Comparison of ENCODE assay signal across 9 cellular contexts in the genomic region with DNA sequence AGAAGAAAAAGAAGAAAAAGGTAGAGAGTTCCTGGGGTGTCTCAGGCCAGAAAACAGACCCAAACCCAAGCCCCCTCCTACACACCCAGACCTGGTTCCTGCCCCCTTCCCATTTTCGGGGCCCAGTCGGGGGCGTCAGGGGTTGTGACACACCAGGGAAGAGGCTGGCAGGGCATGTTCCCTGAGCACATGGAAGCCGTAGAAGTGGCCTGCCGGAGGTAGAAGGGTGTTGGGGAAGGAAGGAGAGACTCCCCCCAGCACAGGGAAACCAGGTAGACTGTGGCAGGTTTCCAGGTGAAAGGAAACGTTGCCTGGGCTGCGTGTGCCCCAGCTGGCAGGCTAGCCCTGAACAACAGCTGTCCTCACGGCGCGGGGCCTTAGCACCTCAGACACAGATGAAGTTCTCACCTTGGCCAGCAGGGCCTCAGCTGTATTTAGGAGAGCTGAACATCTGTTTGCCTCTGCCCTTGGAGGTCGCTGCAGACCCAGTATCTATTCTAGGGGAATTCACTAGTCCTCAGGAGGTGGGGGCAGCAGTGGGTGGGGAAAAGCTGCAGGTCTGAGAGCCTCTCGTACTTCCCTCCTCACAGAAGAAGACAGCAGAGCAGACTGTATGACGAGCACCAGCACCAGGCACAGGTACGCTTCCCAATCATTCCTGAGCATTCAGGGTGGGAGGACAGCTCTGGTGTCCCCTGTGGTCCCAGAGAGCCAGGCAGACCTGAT. TPM values are rescaled to one million over a fixed set of nuclear protein-coding genes. Genes with fewer than 3 reads are reported as not detected.
DNase-seq lines count a peak whose midpoint lies in the region; ATAC-seq and TF ChIP-seq lines count a peak whose summit lies in the region.
"Had no signal": no experiment of that assay in that cellular context is flagged by ENCODE, and none has a peak within 500 bp of the region (broad histone marks: within the 10 kb centered on the region; RNA-seq: fewer than 3 reads in every experiment).

No MANE protein-coding gene starts in this region.

- no peaks in the 10 kb centered on the region for H3K9me2 ChIP-seq in Loucy (replicated peaks; ENCODE audit: low read depth, low read length)

- TF ChIP-seq CTCF in Loucy (conservative IDR thresholded peaks at IDR 0.05; ENCODE audit: low read length), result peak; percentile 16; the same call in 1 of the 2 replicates
- TF ChIP-seq CTCF in esophagus squamous epithelium (IDR thresholded peaks at IDR 0.05), result peak in 5 of 6 experiments; percentile 18 to 50 (median 32)
- TF ChIP-seq CTCF in body of pancreas (IDR thresholded peaks at IDR 0.05), result peak in 2 of 7 experiments; percentile 10

- 58 to 69% methylated on average over 9 to 14 of the region's 14 CpGs for WGBS in esophagus squamous epithelium, 2 donors
- 68 to 72% methylated on average over 10 to 14 of the region's 14 CpGs for WGBS in body of pancreas, 2 donors

- H3K27me3 ChIP-seq in Loucy (ENCODE audit: insufficient read depth, low read length, poor library complexity, severe bottlenecking) (no peaks in the 10 kb centered on the region), esophagus squamous epithelium (no peaks in the 10 kb centered on the region), body of pancreas (no peaks in the 10 kb centered on the region)

- DNase-seq in esophagus squamous epithelium (lab: John Stamatoyannopoulos, UW), result no peak
- no peak for DNase-seq in body of pancreas
- DNase-seq in GDM1 (lab: John Stamatoyannopoulos, UW), result no peak
- DNase-seq in AG20443 (ENCODE audit: low spot score), result no peak
- DNase-seq in NCI-H2029 treated with DMSO at 0.1 percent for 48 hours (lab: John Stamatoyannopoulos, UW), result no peak

- no peak overlapping the region for H3K9ac ChIP-seq in Loucy (ENCODE audit: low read depth, low read length, poor library complexity, severe bottlenecking)

- no peaks in the 10 kb centered on the region for H4K20me1 ChIP-seq in Loucy (ENCODE audit: insufficient read depth, low read length, poor library complexity, severe bottlenecking)

- TF ChIP-seq POLR2A in esophagus squamous epithelium (IDR thresholded peaks at IDR 0.05) (no peak), body of pancreas (IDR thresholded peaks at IDR 0.05) (no peak)

- no peaks in the 10 kb centered on the region; the same call in 1 of the 2 replicates for H3F3A ChIP-seq in Loucy (ENCODE audit: low read depth)

- H3K4me1 ChIP-seq in Loucy (ENCODE audit: insufficient read depth, low read length, poor library complexity, severe bottlenecking) (peaks cover 17% of the 10 kb centered on the region), esophagus squamous epithelium (no peaks in the 10 kb centered on the region), body of pancreas (no peaks in the 10 kb centered on the region)

- H3K36me3 ChIP-seq in Loucy (ENCODE audit: insufficient read depth, low read length) (peaks cover 68% of the 10 kb centered on the region), esophagus squamous epithelium (peaks cover 24 to 100% (median 28%) of the 10 kb centered on the region in 3 donors), body of pancreas (replicated peaks in 1 of 2; ENCODE audit: insufficient read depth in 1 of 2, low read depth in 2 of 2) (peaks cover 0 to 27% of the 10 kb centered on the region in 2 donors)

- no peak overlapping the region for H3K4me2 ChIP-seq in Loucy (ENCODE audit: low read depth, low read length, poor library complexity, severe bottlenecking)

- intact Hi-C loops in esophagus squamous epithelium (cut with DNase I), result no loop called here
- intact Hi-C loops in body of pancreas (cut with DNase I), result no loop called here

- no peak overlapping the region for H3K4me3 ChIP-seq in Loucy (ENCODE audit: low read length, poor library complexity, severe bottlenecking)
- H3K4me3 ChIP-seq in esophagus squamous epithelium, result no peak overlapping the region
- no peak overlapping the region for H3K4me3 ChIP-seq in body of pancreas
- H3K4me3 ChIP-seq: lung had no signal

- ATAC-seq in GM18498 (IDR thresholded peaks at IDR 0.05; ENCODE audit: unreplicated experiment) (peak; percentile 69), GM21619 (IDR thresholded peaks at IDR 0.05; ENCODE audit: unreplicated experiment) (peak; percentile 51), body of pancreas (no peak)

- H2AFZ ChIP-seq in Loucy (ENCODE audit: low read length), result no peak overlapping the region

- no peaks in the 10 kb centered on the region for H3K79me2 ChIP-seq in Loucy (ENCODE audit: insufficient read depth, low read length)

- H3K9me3 ChIP-seq in Loucy (ENCODE audit: insufficient read depth, low read depth, low read length), result no peaks in the 10 kb centered on the region
- no peaks in the 10 kb centered on the region for H3K9me3 ChIP-seq in esophagus squamous epithelium
- no peaks in the 10 kb centered on the region for H3K9me3 ChIP-seq in body of pancreas

- no peak overlapping the region for H3K27ac ChIP-seq in esophagus squamous epithelium
- no peak overlapping the region for H3K27ac ChIP-seq in body of pancreas

RNA-seq across cellular contexts. Expression of gene CD74, which starts 14.1 kb away (rescaled TPM):
- total RNA-seq in esophagus squamous epithelium, result 1,000 to 10,000 TPM in 1 of 4 donors, 100 to 1,000 TPM in 2, 10 to 100 TPM in 1; 91.0 to 1,037 (median 261) TPM
- total RNA-seq in body of pancreas, result 100 to 1,000 TPM; 130 to 405 TPM

RNA-seq across cellular contexts. Expression of gene TCOF1, which starts 41.1 kb away (rescaled TPM):
- total RNA-seq in esophagus squamous epithelium, result 10 to 100 TPM; 18.2 to 41.4 (median 24.8) TPM
- 10 to 100 TPM; 18.9 to 23.4 TPM for total RNA-seq in body of pancreas

RNA-seq across cellular contexts. Expression of gene RPS14, which starts 50.9 kb away (rescaled TPM):
- total RNA-seq in esophagus squamous epithelium (1,000 to 10,000 TPM; 1,098 to 4,026 (median 2,484) TPM), body of pancreas (1,000 to 10,000 TPM; 1,348 to 2,916 TPM)
